ENCODE assay signal across 8 cellular contexts in the genomic region with DNA sequence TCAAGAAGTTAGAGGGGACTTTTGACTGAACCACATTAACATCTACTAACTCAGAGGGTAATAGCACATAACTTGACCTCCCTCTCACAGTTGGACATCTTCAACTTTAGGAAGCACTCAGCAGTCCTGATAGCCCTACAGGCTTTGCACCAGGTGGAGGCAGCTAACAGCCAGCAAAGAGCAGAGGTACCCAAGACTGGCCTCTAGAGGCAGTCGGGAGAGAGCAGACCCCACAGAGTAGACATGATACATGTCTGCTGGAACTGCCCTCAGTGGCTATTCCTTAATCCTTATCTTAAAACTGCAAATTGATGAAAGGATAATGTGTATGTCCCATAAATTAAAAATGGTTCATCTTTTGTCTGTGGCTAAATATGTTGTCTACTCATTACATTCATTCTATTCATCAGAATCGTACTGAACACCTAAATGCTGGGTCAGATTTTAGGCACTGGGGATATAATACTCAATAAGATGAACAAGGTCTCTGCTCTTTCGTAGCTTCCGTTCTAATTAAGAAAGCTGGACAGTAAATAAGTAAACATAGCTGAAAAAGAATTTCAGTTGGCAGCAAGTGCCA. TPM values are rescaled to one million over a fixed set of nuclear protein-coding genes. Genes with fewer than 3 reads are reported as not detected.
DNase-seq lines count a peak whose midpoint lies in the region; ATAC-seq and TF ChIP-seq lines count a peak whose summit lies in the region.

No MANE protein-coding gene starts in this region.

- no peak for DNase-seq in Right ventricle myocardium superior
- DNase-seq in Right ventricle myocardium inferior (ENCODE audit: missing footprints) = no peak
- peak; percentile 23 for DNase-seq in RPMI8226
- no peak for DNase-seq in chondrocyte (ENCODE audit: low spot score)
- DNase-seq in nephron progenitor cell = peak; percentile 12
- DNase-seq in NCI-H345 treated with DMSO at 0.1 percent for 48 hours (lab: John Stamatoyannopoulos, UW; ENCODE audit: unreplicated experiment) = no peak
- no peak for DNase-seq in nucleus accumbens (lab: John Stamatoyannopoulos, UW)

- no peaks in the 10 kb centered on the region for H3K9me3 Mint-ChIP-seq in chondrocyte (ENCODE audit: low read depth)
- no peaks in the 10 kb centered on the region for H3K9me3 Mint-ChIP-seq in nephron progenitor cell

- ATAC-seq in Right ventricle myocardium superior (ENCODE audit: poor library complexity) (peak; percentile 25), Right ventricle myocardium inferior (no peak), HG02943 (IDR thresholded peaks at IDR 0.05; ENCODE audit: low read depth, unreplicated experiment) (peak; percentile 70)

- no peaks in the 10 kb centered on the region for H3K27me3 Mint-ChIP-seq in chondrocyte (ENCODE audit: low read depth)
- H3K27me3 Mint-ChIP-seq in nephron progenitor cell (ENCODE audit: low read depth, poor library complexity) = no peaks in the 10 kb centered on the region

- H3K4me1 Mint-ChIP-seq in chondrocyte (ENCODE audit: low read depth) (peaks cover 29% of the 10 kb centered on the region), nephron progenitor cell (peaks cover 21% of the 10 kb centered on the region)

- peak; percentile 69 for TF ChIP-seq CTCF in chondrocyte (IDR thresholded peaks at IDR 0.05)
- peak; percentile 47 for TF ChIP-seq CTCF in nephron progenitor cell (IDR thresholded peaks at IDR 0.05)

- peaks cover 16% of the 10 kb centered on the region for H3K36me3 Mint-ChIP-seq in chondrocyte (ENCODE audit: low read depth)
- peaks cover 45% of the 10 kb centered on the region for H3K36me3 Mint-ChIP-seq in nephron progenitor cell (ENCODE audit: low read depth)

- intact Hi-C loops in Right ventricle myocardium superior (cut with DNase I) (no loop called here), Right ventricle myocardium inferior (cut with DNase I) (no loop called here)

- H3K27ac Mint-ChIP-seq in chondrocyte (ENCODE audit: unreplicated experiment) (no peak overlapping the region), nephron progenitor cell (peak overlapping the region; percentile 67)

- no peak overlapping the region for H3K4me3 Mint-ChIP-seq in chondrocyte (ENCODE audit: unreplicated experiment)
- no peak overlapping the region for H3K4me3 Mint-ChIP-seq in nephron progenitor cell

RNA-seq across cellular contexts. Expression of a gene that starts 49.8 kb away (rescaled TPM):
- total RNA-seq in Right ventricle myocardium superior (80.9 TPM), Right ventricle myocardium inferior (91.9 TPM), chondrocyte (30.9 to 34.7 TPM (median 33.4 TPM) in 3 replicates)

Comparison
In these comparisons a context has a peak if more than half of its experiments do, and no peak if none do; other contexts are left out.
1. DNase-seq: peak in RPMI8226 (single experiment) and nephron progenitor cell (single experiment); none in Right ventricle myocardium superior (single experiment), Right ventricle myocardium inferior (single experiment), chondrocyte (single experiment), NCI-H345 treated with DMSO at 0.1 percent for 48 hours (single experiment) and nucleus accumbens (0 of 56).